In genomic region chr11:57514538-57515331, GRCh38 we compare ENCODE assay signal across 8 cellular contexts. TPM values are rescaled to one million over a fixed set of nuclear protein-coding genes. Genes with fewer than 3 reads are reported as not detected.
DNase-seq lines count a peak whose midpoint lies in the region; ATAC-seq and TF ChIP-seq lines count a peak whose summit lies in the region.

No MANE protein-coding gene starts in this region.

- WGBS in testis, 2 donors, result 0% methylated on average over 40 to 57 of the region's 57 CpGs

- no peaks in the 10 kb centered on the region for H3K27me3 Mint-ChIP-seq in naive thymus-derived CD8-positive, alpha-beta T cell

- TF ChIP-seq POLR2A in erythroblast (IDR thresholded peaks at IDR 0.05; ENCODE audit: low read length), result peak; percentile 3
- no peak for TF ChIP-seq POLR2A in testis (IDR thresholded peaks at IDR 0.05)

- peaks cover 18 to 41% (median 35%) of the 10 kb centered on the region in 4 donors for H3K4me1 Mint-ChIP-seq in naive thymus-derived CD8-positive, alpha-beta T cell

- intact Hi-C loops in testis (cut with DNase I; ENCODE audit: low total_unique reads), result no loop called here

- peaks cover 0 to 2% (median 0%) of the 10 kb centered on the region in 3 donors for H3K36me3 Mint-ChIP-seq in naive thymus-derived CD8-positive, alpha-beta T cell

- H3K4me3 Mint-ChIP-seq in naive thymus-derived CD8-positive, alpha-beta T cell, result peak overlapping the region; percentile 95 to 99 (median 98)

- DNase-seq in GM13977 (ENCODE audit: low spot score) (peak; percentile 72), HFF-Myc (ENCODE audit: extremely low read depth, low read depth) (no peak), NCI-H146 (lab: John Stamatoyannopoulos, UW) (peak; percentile 64), erythroblast (lab: John Stamatoyannopoulos, UW) (peak; percentile 64 to 74), testis (peak; percentile 66), NOMO-1 treated with dmso at 0.1 percent for 144 hours (lab: John Stamatoyannopoulos, UW; ENCODE audit: unreplicated experiment) (no peak)
- peak; percentile 87 for DNase-seq in activated CD8-positive, alpha-beta memory T cell treated with anti-CD3 and anti-CD28 coated beads for 24 hours
- peak in 9 of 10 donors; percentile 24 to 78 (median 42) for DNase-seq in naive thymus-derived CD8-positive, alpha-beta T cell

- in situ Hi-C loops in GM13977 (cut with MboI; ENCODE audit: low pct_unique_long_range_greater_than_20kb, low sequenced_read_pairs, unreplicated experiment), result loop anchor here (25.0 kb wide), 1 partner anchor 152 kb away; no protein-coding TSS in a partner anchor

- no peaks in the 10 kb centered on the region for H3K27me3 ChIP-seq in testis

- H3K4me1 ChIP-seq in testis, result peaks cover 6% of the 10 kb centered on the region

- H3K9me3 Mint-ChIP-seq in naive thymus-derived CD8-positive, alpha-beta T cell, result no peaks in the 10 kb centered on the region

- no peaks in the 10 kb centered on the region for H3K9me3 ChIP-seq in testis

- H3K27ac Mint-ChIP-seq in naive thymus-derived CD8-positive, alpha-beta T cell, result peak overlapping the region; percentile 79 to 92 (median 89)

- H3K27ac ChIP-seq in testis, result peak overlapping the region; percentile 36 to 65

- TF ChIP-seq CTCF in GM13977 (IDR thresholded peaks at IDR 0.05; ENCODE audit: extremely low read depth, insufficient read depth, missing control alignments), result no peak
- TF ChIP-seq CTCF in HFF-Myc (IDR thresholded peaks at IDR 0.05; ENCODE audit: low read depth, low read length, missing control alignments), result no peak
- no peak for TF ChIP-seq CTCF in testis (IDR thresholded peaks at IDR 0.05)

- peak overlapping the region; percentile 71 for H3K4me3 ChIP-seq in HFF-Myc (replicated peaks; ENCODE audit: low read depth, low read length)
- H3K4me3 ChIP-seq in testis, result peak overlapping the region; percentile 63 to 89

- POLR2A ChIA-PET in naive thymus-derived CD8-positive, alpha-beta T cell (lab: Charles Lee), result interaction anchor here (0.6 to 3.6 kb wide), 16 partner anchors 9 to 1054 kb away, joined by 3 to 21 read pairs (median 3); partner anchors contain the start of genes MED19, RTN4RL2, SELENOH and SSRP1

- ATAC-seq in naive thymus-derived CD8-positive, alpha-beta T cell, result peak; percentile 54 to 69

- no peaks in the 10 kb centered on the region for H3K36me3 ChIP-seq in testis (ENCODE audit: low read depth, missing control alignments)

RNA-seq across cellular contexts. Expression of gene SLC43A1, which starts 0.8 kb away (rescaled TPM):
- total RNA-seq in naive thymus-derived CD8-positive, alpha-beta T cell, result 10 to 100 TPM; 27.2 to 27.8 TPM
- polyA plus RNA-seq in naive thymus-derived CD8-positive, alpha-beta T cell, result 10 to 100 TPM; 15.3 to 23.2 (median 21.4) TPM
- total RNA-seq in testis, result 10 to 100 TPM; 12.2 to 12.3 TPM
- polyA plus RNA-seq in testis (ENCODE audit: insufficient read depth, low read depth, low replicate concordance), result 6.5 TPM

RNA-seq across cellular contexts. Expression of gene TIMM10, which starts 15.8 kb away (rescaled TPM):
- total RNA-seq in naive thymus-derived CD8-positive, alpha-beta T cell, result 10 to 100 TPM; 26.6 to 30.2 TPM
- 10 to 100 TPM; 66.1 to 86.5 (median 70.5) TPM for polyA plus RNA-seq in naive thymus-derived CD8-positive, alpha-beta T cell
- 10 to 100 TPM; 27.7 to 49.1 TPM for total RNA-seq in testis
- polyA plus RNA-seq in testis (ENCODE audit: insufficient read depth, low read depth, low replicate concordance), result 56.9 TPM

RNA-seq across cellular contexts. Expression of gene SMTNL1, which starts 22.7 kb away (rescaled TPM):
- total RNA-seq in naive thymus-derived CD8-positive, alpha-beta T cell, result not detected
- under 1 TPM in 2 of 3 donors, not detected in 1; 0.12 to 0.37 TPM for polyA plus RNA-seq in naive thymus-derived CD8-positive, alpha-beta T cell
- total RNA-seq in testis, result under 1 TPM; 0.37 to 0.47 TPM
- polyA plus RNA-seq in testis (ENCODE audit: insufficient read depth, low read depth, low replicate concordance), result 2.0 TPM

RNA-seq across cellular contexts. Expression of gene UBE2L6, which starts 52.7 kb away (rescaled TPM):
- total RNA-seq in naive thymus-derived CD8-positive, alpha-beta T cell, result 10 to 100 TPM; 61.8 to 66.5 TPM
- 100 to 1,000 TPM; 218 to 246 (median 239) TPM for polyA plus RNA-seq in naive thymus-derived CD8-positive, alpha-beta T cell
- 10 to 100 TPM; 13.3 to 19.8 TPM for total RNA-seq in testis
- 43.6 TPM for polyA plus RNA-seq in testis (ENCODE audit: insufficient read depth, low read depth, low replicate concordance)

RNA-seq across cellular contexts. Expression of gene RTN4RL2, which starts 54.4 kb away (rescaled TPM):
- total RNA-seq in naive thymus-derived CD8-positive, alpha-beta T cell, result not detected
- polyA plus RNA-seq in naive thymus-derived CD8-positive, alpha-beta T cell, result under 1 TPM in 2 of 3 donors, not detected in 1; 0.09 to 0.21 TPM
- total RNA-seq in testis, result 1 to 10 TPM; 2.3 to 2.5 TPM
- 3.2 TPM for polyA plus RNA-seq in testis (ENCODE audit: insufficient read depth, low read depth, low replicate concordance)

Comparison
In these comparisons a context has a peak if more than half of its experiments do, and no peak if none do; other contexts are left out.
1. DNase-seq: peak in GM13977 (single experiment), NCI-H146 (single experiment), activated CD8-positive, alpha-beta memory T cell treated with anti-CD3 and anti-CD28 coated beads for 24 hours (single experiment), erythroblast (2 of 2), naive thymus-derived CD8-positive, alpha-beta T cell (9 of 10) and testis (single experiment); none in HFF-Myc (single experiment) and NOMO-1 treated with dmso at 0.1 percent for 144 hours (single experiment).